14 cellular contexts compared by ENCODE assay signal in genomic region chr6:30000156-30000791, GRCh38. TPM values are rescaled to one million over a fixed set of nuclear protein-coding genes. Genes with fewer than 3 reads are reported as not detected.
DNase-seq lines count a peak whose midpoint lies in the region; ATAC-seq and TF ChIP-seq lines count a peak whose summit lies in the region.
"Had no signal": no experiment of that assay in that cellular context is flagged by ENCODE, and none has a peak within 500 bp of the region (broad histone marks: within the 10 kb centered on the region; RNA-seq: fewer than 3 reads in every experiment).

No MANE protein-coding gene starts in this region.

- in situ Hi-C loops in ACHN (cut with HindIII; ENCODE audit: low pct_ligation_motif_present, low pct_unique_long_range_greater_than_20kb, low sequenced_read_pairs): no loop called here

- H3K4me3 Mint-ChIP-seq in stimulated activated effector memory CD8-positive, alpha-beta T cell treated with anti-CD3 and anti-CD28 coated beads, Interleukin-12 subunit alpha, Interleukin-12 subunit beta, amount 100 ng/mL, for 72 hours: no peak overlapping the region
- H3K4me3 Mint-ChIP-seq: CD4-positive, CD25-positive, alpha-beta regulatory T cell; HFFc6 had no signal

- TF ChIP-seq CTCF in colonic mucosa (IDR thresholded peaks at IDR 0.05) (no peak), parathyroid adenoma (IDR thresholded peaks at IDR 0.05) (no peak), GM10266 (IDR thresholded peaks at IDR 0.05; ENCODE audit: control insufficient read depth, insufficient read depth, low read depth, missing control alignments) (no peak)

- peak overlapping the region; percentile 51 for H3K4me2 ChIP-seq in BLaER1
- peak overlapping the region; percentile 10 to 74 (median 57); a peak in 19 of 22 replicates for H3K4me2 ChIP-seq in BLaER1 treated with 17β-estradiol and CSF1 and Interleukin-3, amounts not matched to agents 10 nM and 100 nM
- no peak overlapping the region for H3K4me2 ChIP-seq in parathyroid adenoma (ENCODE audit: low read length)
- H3K4me2 ChIP-seq: A549 had no signal

- no peaks in the 10 kb centered on the region for H3K79me2 ChIP-seq in parathyroid adenoma

- H3K4me1 ChIP-seq in BLaER1 (peaks cover 17% of the 10 kb centered on the region), colonic mucosa (no peaks in the 10 kb centered on the region), parathyroid adenoma (peaks cover 26% of the 10 kb centered on the region)
- peaks cover 0 to 25% (median 18%) of the 10 kb centered on the region in 10 experiments; a peak in 16 of 20 replicates for H3K4me1 ChIP-seq in BLaER1 treated with 17β-estradiol and CSF1 and Interleukin-3, amounts not matched to agents 10 nM and 100 nM
- H3K4me1 ChIP-seq: A549 had no signal

- no peak overlapping the region for H2AFZ ChIP-seq in parathyroid adenoma

- DNase-seq in colonic mucosa (peak; percentile 4), GM10266 (ENCODE audit: extremely low spot score) (no peak), ACHN (no peak)
- no peak for DNase-seq in stimulated activated effector memory CD8-positive, alpha-beta T cell treated with anti-CD3 and anti-CD28 coated beads, Interleukin-12 subunit alpha, Interleukin-12 subunit beta, amount 100 ng/mL, for 72 hours (ENCODE audit: low spot score in 2 of 2)
- DNase-seq: CD4-positive, CD25-positive, alpha-beta regulatory T cell; DMS53; HCEC 1CT; HFFc6 had no signal

- H3K27ac Mint-ChIP-seq in stimulated activated effector memory CD8-positive, alpha-beta T cell treated with anti-CD3 and anti-CD28 coated beads, Interleukin-12 subunit alpha, Interleukin-12 subunit beta, amount 100 ng/mL, for 72 hours: no peak overlapping the region
- H3K27ac Mint-ChIP-seq: HFFc6 had no signal

- ATAC-seq in GM18520 (IDR thresholded peaks at IDR 0.05; ENCODE audit: unreplicated experiment): no peak
- ATAC-seq in stimulated activated effector memory CD8-positive, alpha-beta T cell treated with anti-CD3 and anti-CD28 coated beads, Interleukin-12 subunit alpha, Interleukin-12 subunit beta, amount 100 ng/mL, for 72 hours: no peak
- ATAC-seq: A549, HepG2 had no signal

- no peaks in the 10 kb centered on the region for H3K36me3 ChIP-seq in BLaER1
- no peaks in the 10 kb centered on the region for H3K36me3 ChIP-seq in BLaER1 treated with 17β-estradiol and CSF1 and Interleukin-3, amounts not matched to agents 10 nM and 100 nM
- no peaks in the 10 kb centered on the region for H3K36me3 ChIP-seq in colonic mucosa
- no peaks in the 10 kb centered on the region for H3K36me3 ChIP-seq in parathyroid adenoma (ENCODE audit: control insufficient read depth, insufficient read depth, low read length)

- H3K4me1 Mint-ChIP-seq in stimulated activated effector memory CD8-positive, alpha-beta T cell treated with anti-CD3 and anti-CD28 coated beads, Interleukin-12 subunit alpha, Interleukin-12 subunit beta, amount 100 ng/mL, for 72 hours: peaks cover 6% of the 10 kb centered on the region

- peaks cover 3% of the 10 kb centered on the region; the same call in 1 of the 2 replicates for H4K20me1 ChIP-seq in BLaER1
- H4K20me1 ChIP-seq in BLaER1 treated with 17β-estradiol and CSF1 and Interleukin-3, amounts not matched to agents 10 nM and 100 nM: no peaks in the 10 kb centered on the region

- no peaks in the 10 kb centered on the region for H3K9me3 ChIP-seq in BLaER1
- no peaks in the 10 kb centered on the region for H3K9me3 ChIP-seq in BLaER1 treated with 17β-estradiol and CSF1 and Interleukin-3, amounts not matched to agents 10 nM and 100 nM (replicated peaks in 1 of 11)
- no peaks in the 10 kb centered on the region for H3K9me3 ChIP-seq in colonic mucosa
- no peaks in the 10 kb centered on the region for H3K9me3 ChIP-seq in parathyroid adenoma (ENCODE audit: control insufficient read depth, low read length)
- H3K9me3 ChIP-seq: A549 had no signal

- intact Hi-C loops in colonic mucosa (cut with DNase I): no loop called here

- peaks cover 12% of the 10 kb centered on the region for H3K27me3 ChIP-seq in BLaER1
- H3K27me3 ChIP-seq in BLaER1 treated with 17β-estradiol and CSF1 and Interleukin-3, amounts not matched to agents 10 nM and 100 nM: peaks cover 3 to 17% (median 11%) of the 10 kb centered on the region in 11 experiments; a peak in 20 of 22 replicates
- H3K27me3 ChIP-seq in colonic mucosa: no peaks in the 10 kb centered on the region
- H3K27me3 ChIP-seq in parathyroid adenoma (ENCODE audit: control insufficient read depth, insufficient read depth, low read length): no peaks in the 10 kb centered on the region

- H3K9ac ChIP-seq in BLaER1 (no peak overlapping the region), colonic mucosa (ENCODE audit: low read depth in 2 of 2, low read length in 2 of 2) (no peak overlapping the region), parathyroid adenoma (no peak overlapping the region)
- no peak overlapping the region for H3K9ac ChIP-seq in BLaER1 treated with 17β-estradiol and CSF1 and Interleukin-3, amounts not matched to agents 10 nM and 100 nM

- H3K9me3 Mint-ChIP-seq in stimulated activated effector memory CD8-positive, alpha-beta T cell treated with anti-CD3 and anti-CD28 coated beads, Interleukin-12 subunit alpha, Interleukin-12 subunit beta, amount 100 ng/mL, for 72 hours: no peaks in the 10 kb centered on the region
- H3K9me3 Mint-ChIP-seq: HFFc6 had no signal

- H3K36me3 Mint-ChIP-seq in stimulated activated effector memory CD8-positive, alpha-beta T cell treated with anti-CD3 and anti-CD28 coated beads, Interleukin-12 subunit alpha, Interleukin-12 subunit beta, amount 100 ng/mL, for 72 hours: no peaks in the 10 kb centered on the region
- H3K36me3 Mint-ChIP-seq: CD4-positive, CD25-positive, alpha-beta regulatory T cell had no signal

- H3K4me3 ChIP-seq in BLaER1 (no peak overlapping the region), colonic mucosa (no peak overlapping the region), parathyroid adenoma (ENCODE audit: low read depth, low read length) (no peak overlapping the region)
- H3K4me3 ChIP-seq in BLaER1 treated with 17β-estradiol and CSF1 and Interleukin-3, amounts not matched to agents 10 nM and 100 nM: no peak overlapping the region
- H3K4me3 ChIP-seq: A549 had no signal

- no peak overlapping the region for H3K27ac ChIP-seq in BLaER1
- H3K27ac ChIP-seq in BLaER1 treated with 17β-estradiol and CSF1 and Interleukin-3, amounts not matched to agents 10 nM and 100 nM: no peak overlapping the region
- no peak overlapping the region for H3K27ac ChIP-seq in colonic mucosa
- peak overlapping the region; percentile 78 for H3K27ac ChIP-seq in parathyroid adenoma
- H3K27ac ChIP-seq: A549 had no signal

RNA-seq across cellular contexts. Expression of gene HLA-A, which starts 57.9 kb away (rescaled TPM):
- 1,000 to 10,000 TPM; 1,045 to 1,898 TPM for total RNA-seq in colonic mucosa
